2 cellular contexts compared by ENCODE assay signal in genomic region chr18:49096021-49096420, GRCh38.
A peak's percentile ranks its signal among the peaks of the same experiment; 100 is the strongest.
TF ChIP-seq lines count a peak whose summit lies in the region.

No MANE protein-coding gene starts in this region.

TF ChIP-seq in IMR-90, 13 proteins besides CTCF, POLR2A, EP300 and RAD21 (continued from another document):
- TF ChIP-seq CEBPB (IDR thresholded peaks at IDR 0.05; ENCODE audit: low read depth, low read length) (no peak), MXI1 (IDR thresholded peaks at IDR 0.05; ENCODE audit: borderline replicate concordance, low read depth, low read length) (no peak), SMC3 (IDR thresholded peaks at IDR 0.05; ENCODE audit: low read depth, low read length) (no peak)
- TF ChIP-seq, protein P1, sequence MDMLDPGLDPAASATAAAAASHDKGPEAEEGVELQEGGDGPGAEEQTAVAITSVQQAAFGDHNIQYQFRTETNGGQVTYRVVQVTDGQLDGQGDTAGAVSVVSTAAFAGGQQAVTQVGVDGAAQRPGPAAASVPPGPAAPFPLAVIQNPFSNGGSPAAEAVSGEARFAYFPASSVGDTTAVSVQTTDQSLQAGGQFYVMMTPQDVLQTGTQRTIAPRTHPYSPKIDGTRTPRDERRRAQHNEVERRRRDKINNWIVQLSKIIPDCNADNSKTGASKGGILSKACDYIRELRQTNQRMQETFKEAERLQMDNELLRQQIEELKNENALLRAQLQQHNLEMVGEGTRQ (IDR thresholded peaks at IDR 0.05; ENCODE audit: low read depth, low read length) = no peak

TF ChIP-seq in HepG2, 621 proteins besides CTCF, POLR2A, EP300 and RAD21:
- TF ChIP-seq ZFP62 (CRISPR knock-in tag; IDR thresholded peaks at IDR 0.05) (no peak), ZFP82 (CRISPR knock-in tag; IDR thresholded peaks at IDR 0.05; ENCODE audit: borderline replicate concordance) (no peak), EEA1 (CRISPR knock-in tag; IDR thresholded peaks at IDR 0.05; ENCODE audit: borderline replicate concordance) (no peak), PPARG (CRISPR knock-in tag; conservative IDR thresholded peaks at IDR 0.05) (peak; percentile 57; the same call in 1 of the 2 replicates), SNRNP70 (IDR thresholded peaks at IDR 0.05; ENCODE audit: low read depth, low read length) (no peak), STAG1 (CRISPR knock-in tag; IDR thresholded peaks at IDR 0.05) (peak; percentile 12; the same call in 1 of the 2 replicates), ZNF256 (CRISPR knock-in tag; conservative IDR thresholded peaks at IDR 0.05) (no peak)
TF ChIP-seq in HepG2: peak in this region for 2.
